In the genomic region with DNA sequence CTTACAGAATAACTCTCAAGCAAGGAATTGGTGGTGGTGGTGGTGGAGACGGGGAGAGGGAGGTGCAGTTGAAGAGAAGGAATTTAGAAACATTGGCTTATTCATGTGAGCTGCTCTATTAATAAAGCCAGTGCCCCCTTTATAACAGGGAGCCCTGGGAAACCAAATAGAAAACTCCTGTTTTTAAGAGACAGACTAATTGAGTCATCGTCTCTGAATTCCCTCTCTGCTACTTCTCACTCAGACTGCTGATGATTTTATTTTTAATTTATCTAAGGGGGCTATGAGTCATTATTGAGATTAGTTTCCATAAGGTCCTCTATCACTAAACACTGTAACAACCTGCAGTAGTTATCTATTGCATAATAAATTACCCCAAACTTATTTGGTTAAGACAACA, we compare ENCODE assay signal across 23 cellular contexts.
DNase-seq lines count a peak whose midpoint lies in the region; TF ChIP-seq lines count a peak whose summit lies in the region.
"Had no signal": no experiment of that assay in that cellular context is flagged by ENCODE, and none has a peak within 500 bp of the region (broad histone marks: within the 10 kb centered on the region; RNA-seq: fewer than 3 reads in every experiment).

No MANE protein-coding gene starts in this region.

- H3K27me3 ChIP-seq in SJSA1 (replicated peaks), result no peaks in the 10 kb centered on the region
- H3K27me3 ChIP-seq: ascending aorta, hepatocyte, testis, uterus had no signal

- H3K27ac ChIP-seq in SJSA1, result peak overlapping the region; percentile 38; the same call in 1 of the 2 replicates
- H3K27ac ChIP-seq: ascending aorta, hepatocyte, lower lobe of right lung, skin epidermis, testis, uterus had no signal

- H3K4me1 ChIP-seq in SJSA1 (replicated peaks), result peaks cover 25% of the 10 kb centered on the region
- H3K4me1 ChIP-seq: ascending aorta, lower lobe of right lung, testis, uterus had no signal

- DNase-seq in Daoy (ENCODE audit: low read depth), result peak; percentile 12
- peak in 1 of 2 experiments; percentile 55 for DNase-seq in SJSA1 (ENCODE audit: low read depth in 1 of 2, low spot score in 2 of 2)
- peak; percentile 31 for DNase-seq in fibroblast of mammary gland (ENCODE audit: low read depth)
- DNase-seq in non-pigmented ciliary epithelial cell (ENCODE audit: low read depth), result peak; percentile 22
- DNase-seq in GM20000 (ENCODE audit: low spot score), result no peak
- DNase-seq in DMS53 treated with DMSO at 0.1 percent for 48 hours (lab: John Stamatoyannopoulos, UW; ENCODE audit: unreplicated experiment), result no peak
- DNase-seq in stimulated activated naive CD4-positive, alpha-beta T cell treated with Interleukin-2 at 50 U/mL for 16 hours (lab: John Stamatoyannopoulos, UW), result no peak
- no peak for DNase-seq in T-helper 2 cell
- DNase-seq: CD4-positive, alpha-beta T cell; islet precursor cell; lower lobe of right lung; NCI-H1092 treated with DMSO at 0.1 percent for 48 hours; NCI-H2029; NCI-H345; NCI-H774; psoas muscle; Right ventricle myocardium superior; stimulated activated CD4-positive, alpha-beta T cell treated with anti-CD3 and anti-CD28 coated beads, Interleukin-2, amount 100 ng/mL, for 24 hours; testis; uterus had no signal

- no peaks in the 10 kb centered on the region for H3K36me3 ChIP-seq in SJSA1
- H3K36me3 ChIP-seq: ascending aorta, lower lobe of right lung, uterus had no signal

- H3K9me3 ChIP-seq in SJSA1 (replicated peaks), result no peaks in the 10 kb centered on the region
- H3K9me3 ChIP-seq: ascending aorta, lower lobe of right lung, psoas muscle, testis, uterus had no signal

- TF ChIP-seq CTCF in fibroblast of mammary gland (conservative IDR thresholded peaks at IDR 0.05; ENCODE audit: control insufficient read depth, insufficient read depth, low read depth, low read length) (no peak), GM20000 (IDR thresholded peaks at IDR 0.05; ENCODE audit: extremely low read depth, missing control alignments) (no peak)

- H3K4me3 ChIP-seq in SJSA1 (no peak overlapping the region), fibroblast of mammary gland (ENCODE audit: control insufficient read depth, low read depth, low read length) (no peak overlapping the region)
- H3K4me3 ChIP-seq: ascending aorta, hepatocyte, lower lobe of right lung, psoas muscle, skin epidermis, testis, uterus had no signal

Comparison
In these comparisons a context has a peak if more than half of its experiments do, and no peak if none do; other contexts are left out.
1. DNase-seq: peak in Daoy (single experiment), fibroblast of mammary gland (single experiment) and non-pigmented ciliary epithelial cell (single experiment); none in GM20000 (single experiment), DMS53 treated with DMSO at 0.1 percent for 48 hours (single experiment), stimulated activated naive CD4-positive, alpha-beta T cell treated with Interleukin-2 at 50 U/mL for 16 hours (single experiment) and T-helper 2 cell (0 of 5).